1 cellular context compared by ENCODE assay signal in genomic region chr19:12890787-12891552, GRCh38.
TF ChIP-seq lines count a peak whose summit lies in the region.

GCDH (plus strand) TSS chr19:12891160; CDS start chr19:12891305, 145 bp downstream.

TF ChIP-seq in K562, 482 proteins besides CTCF, POLR2A, EP300 and RAD21 (continued from another document and continues in another):
- no peak for TF ChIP-seq ZNF407 (IDR thresholded peaks at IDR 0.05; ENCODE audit: low read depth)
- no peak for TF ChIP-seq BRCA1 (IDR thresholded peaks at IDR 0.05)
- no peak for TF ChIP-seq BRCA1 (CRISPR knock-in tag; IDR thresholded peaks at IDR 0.05)
- no peak for TF ChIP-seq ZNF57 (CRISPR knock-in tag; IDR thresholded peaks at IDR 0.05)
- TF ChIP-seq NR0B1 (IDR thresholded peaks at IDR 0.05; ENCODE audit: partially characterized antibody), result no peak
- TF ChIP-seq ZNF280B (CRISPR knock-in tag; IDR thresholded peaks at IDR 0.05), result no peak
- TF ChIP-seq ZBTB33 (CRISPR knock-in tag; IDR thresholded peaks at IDR 0.05), result no peak
- no peak for TF ChIP-seq BRD4 (IDR thresholded peaks at IDR 0.05)
- no peak; the same call in 1 of the 2 replicates for TF ChIP-seq CC2D1A (IDR thresholded peaks at IDR 0.05)
- TF ChIP-seq POLR2AphosphoS5 (IDR thresholded peaks at IDR 0.05; ENCODE audit: control insufficient read depth, insufficient read depth, low read depth, low read length), result 0 out of 2 replicates have a peak, but pooled peaks have one; percentile 1
- TF ChIP-seq HDGF (IDR thresholded peaks at IDR 0.05), result no peak
- no peak for TF ChIP-seq GTF2E2 (tag; IDR thresholded peaks at IDR 0.05)
- no peak for TF ChIP-seq CHCHD3 (CRISPR knock-in tag; IDR thresholded peaks at IDR 0.05)
- peak; percentile 99 for TF ChIP-seq TOE1 (IDR thresholded peaks at IDR 0.05; ENCODE audit: borderline replicate concordance)
- no peak for TF ChIP-seq TOE1 (CRISPR knock-in tag; IDR thresholded peaks at IDR 0.05; ENCODE audit: borderline replicate concordance, low read depth)
- no peak for TF ChIP-seq KLF10 (CRISPR knock-in tag; IDR thresholded peaks at IDR 0.05)
- no peak for TF ChIP-seq SMARCA4 (IDR thresholded peaks at IDR 0.05)
- TF ChIP-seq ZNF282 (CRISPR knock-in tag; IDR thresholded peaks at IDR 0.05), result peak; percentile 19; the same call in 1 of the 2 replicates
- TF ChIP-seq RNF219 (CRISPR knock-in tag; IDR thresholded peaks at IDR 0.05), result no peak
- TF ChIP-seq KDM4B (IDR thresholded peaks at IDR 0.05; ENCODE audit: borderline replicate concordance in 2 of 2, low read depth in 1 of 2), result no peak
- TF ChIP-seq ZNF174 (CRISPR knock-in tag; IDR thresholded peaks at IDR 0.05), result no peak
- TF ChIP-seq HNRNPLL (IDR thresholded peaks at IDR 0.05; ENCODE audit: low read depth, low read length, poor library complexity, severe bottlenecking), result peak; percentile 68
- no peak for TF ChIP-seq TCFL5 (CRISPR knock-in tag; conservative IDR thresholded peaks at IDR 0.05)
- TF ChIP-seq BCLAF1 (IDR thresholded peaks at IDR 0.05; ENCODE audit: borderline replicate concordance in 1 of 2, control insufficient read depth in 1 of 2, low read depth in 2 of 2, low read length in 1 of 2), result no peak
- no peak for TF ChIP-seq NONO (IDR thresholded peaks at IDR 0.05; ENCODE audit: low read depth in 2 of 2, low read length in 1 of 2)
- TF ChIP-seq ZNF644 (tag; IDR thresholded peaks at IDR 0.05; ENCODE audit: low read depth), result no peak
- peak; percentile 67 for TF ChIP-seq HCFC1 (IDR thresholded peaks at IDR 0.05; ENCODE audit: low read depth, low read length)
- TF ChIP-seq FOXK2 (conservative IDR thresholded peaks at IDR 0.05 in 1 of 2, IDR thresholded peaks at IDR 0.05 in 1 of 2; ENCODE audit: low read depth in 2 of 2), result peak; percentile 61 to 79; a peak in 2 of 4 replicates
- no peak; a peak in 1 of 4 replicates for TF ChIP-seq MLLT1 (IDR thresholded peaks at IDR 0.05)
- no peak for TF ChIP-seq ZBTB17 (CRISPR knock-in tag; IDR thresholded peaks at IDR 0.05)
- no peak for TF ChIP-seq SRSF7 (optimal IDR thresholded peaks at IDR 0.05; ENCODE audit: low read depth, low read length)
- TF ChIP-seq ZNF232 (CRISPR knock-in tag; IDR thresholded peaks at IDR 0.05), result 0 out of 2 replicates have a peak, but pooled peaks have one; percentile 60
- TF ChIP-seq ZNF764 (CRISPR knock-in tag; IDR thresholded peaks at IDR 0.05; ENCODE audit: low read depth), result no peak
- TF ChIP-seq KLF6 (CRISPR knock-in tag; IDR thresholded peaks at IDR 0.05; ENCODE audit: borderline replicate concordance), result no peak
- TF ChIP-seq ZNF695 (CRISPR knock-in tag; IDR thresholded peaks at IDR 0.05), result no peak
- no peak for TF ChIP-seq CEBPB (tag; IDR thresholded peaks at IDR 0.05)
- TF ChIP-seq KLF16 (IDR thresholded peaks at IDR 0.05), result peak; percentile 85
- no peak for TF ChIP-seq POLR3A (IDR thresholded peaks at IDR 0.05; ENCODE audit: borderline replicate concordance, extremely low read depth, insufficient read depth, insufficient read length)
- TF ChIP-seq POLR2G (IDR thresholded peaks at IDR 0.05; ENCODE audit: low read depth, low read length), result peak; percentile 79
- no peak for TF ChIP-seq PKNOX1 (IDR thresholded peaks at IDR 0.05)
- no peak for TF ChIP-seq ADNP (tag; IDR thresholded peaks at IDR 0.05)
- peak in 1 of 2 experiments; percentile 54; a peak in 2 of 4 replicates for TF ChIP-seq RCOR1 (IDR thresholded peaks at IDR 0.05; ENCODE audit: borderline replicate concordance in 1 of 2, low read depth in 2 of 2, low read length in 2 of 2)
- no peak for TF ChIP-seq ZBED1 (IDR thresholded peaks at IDR 0.05)
- no peak for TF ChIP-seq NR4A1 (CRISPR knock-in tag; IDR thresholded peaks at IDR 0.05)
- no peak for TF ChIP-seq NR4A1 (tag; IDR thresholded peaks at IDR 0.05)
- TF ChIP-seq ZNF165 (CRISPR knock-in tag; IDR thresholded peaks at IDR 0.05; ENCODE audit: borderline replicate concordance), result no peak
